12 cellular contexts compared by ENCODE assay signal in the genomic region with DNA sequence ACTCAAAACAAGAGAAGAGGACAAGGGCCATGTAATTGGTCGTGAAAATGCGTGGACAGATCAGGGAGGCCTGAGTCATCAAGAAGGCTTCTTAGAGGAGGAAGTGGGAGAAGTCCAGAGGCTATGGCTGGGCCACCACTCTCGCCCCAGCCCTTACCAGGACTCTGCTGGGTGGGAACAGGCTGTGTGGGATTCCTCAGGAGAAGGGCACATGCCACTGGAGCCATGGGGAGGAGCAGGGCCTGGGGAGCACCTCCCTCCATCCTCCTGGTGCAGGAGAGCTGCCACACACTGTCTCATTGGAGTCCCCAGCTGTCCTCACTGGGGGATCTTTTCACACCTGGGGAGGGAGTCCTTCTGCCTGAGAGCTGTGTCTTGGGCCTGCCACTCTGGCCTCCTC. TPM values are rescaled to one million over a fixed set of nuclear protein-coding genes. Genes with fewer than 3 reads are reported as not detected.
DNase-seq lines count a peak whose midpoint lies in the region; ATAC-seq, FAIRE-seq and TF ChIP-seq lines count a peak whose summit lies in the region.
"Had no signal": no experiment of that assay in that cellular context is flagged by ENCODE, and none has a peak within 500 bp of the region (broad histone marks: within the 10 kb centered on the region; RNA-seq: fewer than 3 reads in every experiment).

No MANE protein-coding gene starts in this region.

- CTCF ChIA-PET in RWPE1 (lab: Yijun Ruan, JAX): interaction anchor here (1.0 kb wide), 1 partner anchor 19 kb away, joined by 3 read pairs; a partner anchor contains a TSS

- no peak overlapping the region for H3K4me3 ChIP-seq in small intestine (ENCODE audit: low read depth in 1 of 2, low read length in 2 of 2)
- no peak overlapping the region for H3K4me3 ChIP-seq in pancreas
- H3K4me3 ChIP-seq: adrenal gland, coronary artery had no signal

- H3K27ac ChIP-seq in RWPE1 (peak overlapping the region; percentile 56), small intestine (ENCODE audit: low read depth in 1 of 2, low read length in 1 of 2) (no peak overlapping the region), pancreas (no peak overlapping the region)
- H3K27ac ChIP-seq: adrenal gland, coronary artery had no signal

- intact Hi-C loops in pancreas (cut with DNase I): no loop called here

- H3K4me1 ChIP-seq in small intestine (ENCODE audit: control insufficient read depth in 2 of 2, insufficient read depth in 1 of 2, low read depth in 1 of 2, low read length in 1 of 2): peaks cover 0 to 18% of the 10 kb centered on the region in 2 donors
- no peaks in the 10 kb centered on the region for H3K4me1 ChIP-seq in pancreas

- no peak for FAIRE-seq in small intestine (lab: Jason Lieb, UNC)
- no peak for FAIRE-seq in pancreas (lab: Jason Lieb, UNC)

- no peaks in the 10 kb centered on the region for H3K9me3 ChIP-seq in small intestine (ENCODE audit: control insufficient read depth, low read depth)
- H3K9me3 ChIP-seq in pancreas: no peaks in the 10 kb centered on the region
- H3K9me3 ChIP-seq: adrenal gland had no signal

- 39 to 64% (median 62%) methylated on average over 3 of the region's 3 CpGs for WGBS in small intestine, 3 donors
- WGBS in pancreas, 2 donors: 86 to 90% methylated on average over 3 of the region's 3 CpGs

- POLR2A ChIA-PET in RWPE1 (lab: Yijun Ruan, JAX; ENCODE audit: low non-redundant PET): interaction anchor here (1.2 kb wide), 1 partner anchor 9 kb away, joined by 3 read pairs; a partner anchor contains a TSS

- ATAC-seq in pancreas (no peak), omental fat pad (ENCODE audit: low FRiP score) (no peak), GM21367 (IDR thresholded peaks at IDR 0.05; ENCODE audit: unreplicated experiment) (no peak)

- H3K27me3 ChIP-seq in small intestine (ENCODE audit: control insufficient read depth in 2 of 2, insufficient read depth in 2 of 2, low read length in 2 of 2) (peaks cover 0 to under 1% of the 10 kb centered on the region in 2 donors), pancreas (no peaks in the 10 kb centered on the region)
- H3K27me3 ChIP-seq: adrenal gland had no signal

- TF ChIP-seq CTCF in RWPE1 (conservative IDR thresholded peaks at IDR 0.05; ENCODE audit: low read depth) (no peak), pancreas (IDR thresholded peaks at IDR 0.05) (no peak), omental fat pad (IDR thresholded peaks at IDR 0.05) (no peak)

- DNase-seq in HT1080 (ENCODE audit: low read depth) (peak; percentile 40), RWPE1 (ENCODE audit: low spot score) (no peak), fibroblast of peridontal ligament (ENCODE audit: extremely low read depth) (peak; percentile 23), small intestine (peak; percentile 51), pancreas (no peak), omental fat pad (ENCODE audit: low spot score) (no peak)
- DNase-seq: activated CD4-positive, alpha-beta T cell treated with anti-CD3 and anti-CD28 coated beads, Interleukin-2, amount 10 ng/mL, durations not matched to agents 24 days and 14 days; activated T-cell treated with anti-CD3 and anti-CD28 coated beads, Interleukin-2, amount 50 U/mL, for 24 hours; adrenal gland; Kasumi-1 had no signal

- H3K36me3 ChIP-seq in small intestine (ENCODE audit: control insufficient read depth in 2 of 2, insufficient read depth in 2 of 2, low read length in 2 of 2): no peaks in the 10 kb centered on the region
- no peaks in the 10 kb centered on the region for H3K36me3 ChIP-seq in pancreas
- H3K36me3 ChIP-seq: adrenal gland had no signal

RNA-seq across cellular contexts. Expression of a gene that starts 9.4 kb away (rescaled TPM):
- total RNA-seq in HT1080 (2014; rRNA removed; shearing (Covaris generic)): 48.3 and 57.6 TPM in 2 replicates
- 78.0 and 89.8 TPM in 2 replicates for polyA plus RNA-seq in HT1080 (2015; cell fraction: cytosol; rRNA removed)
- polyA plus RNA-seq in HT1080 (2015; cell fraction: nucleus; rRNA removed): 28.3 and 34.4 TPM in 2 replicates
- polyA plus RNA-seq in small intestine (10 to 100 TPM; 61.8 to 75.7 (median 74.9) TPM), pancreas (10 to 100 TPM in 1 of 2 donors, 1 to 10 TPM in 1; 9.8 to 18.5 TPM)
- total RNA-seq in pancreas (10 to 100 TPM; 12.0 to 24.2 (median 15.4) TPM), omental fat pad (10 to 100 TPM; 41.5 to 74.2 (median 51.4) TPM)

RNA-seq across cellular contexts. Expression of a gene that starts 20.0 kb away (rescaled TPM):
- 47.9 and 55.0 TPM in 2 replicates for total RNA-seq in HT1080 (2014; rRNA removed; shearing (Covaris generic))
- 61.5 and 70.4 TPM in 2 replicates for polyA plus RNA-seq in HT1080 (2015; cell fraction: cytosol; rRNA removed)
- 56.3 and 63.7 TPM in 2 replicates for polyA plus RNA-seq in HT1080 (2015; cell fraction: nucleus; rRNA removed)
- polyA plus RNA-seq in small intestine (10 to 100 TPM in 1 of 3 donors, 1 to 10 TPM in 2; 2.0 to 10.5 (median 3.2) TPM), pancreas (1 to 10 TPM; 2.8 to 5.7 TPM)
- total RNA-seq in pancreas (10 to 100 TPM in 3 of 6 donors, 1 to 10 TPM in 3; 6.6 to 13.5 (median 11.0) TPM), omental fat pad (10 to 100 TPM; 21.5 to 31.7 (median 25.1) TPM)

Comparison
In these comparisons a context has a peak if more than half of its experiments do, and no peak if none do; other contexts are left out.
1. DNase-seq: peak in HT1080 (single experiment), fibroblast of peridontal ligament (single experiment) and small intestine (single experiment); none in RWPE1 (single experiment), pancreas (0 of 6) and omental fat pad (single experiment).